In the genomic region with DNA sequence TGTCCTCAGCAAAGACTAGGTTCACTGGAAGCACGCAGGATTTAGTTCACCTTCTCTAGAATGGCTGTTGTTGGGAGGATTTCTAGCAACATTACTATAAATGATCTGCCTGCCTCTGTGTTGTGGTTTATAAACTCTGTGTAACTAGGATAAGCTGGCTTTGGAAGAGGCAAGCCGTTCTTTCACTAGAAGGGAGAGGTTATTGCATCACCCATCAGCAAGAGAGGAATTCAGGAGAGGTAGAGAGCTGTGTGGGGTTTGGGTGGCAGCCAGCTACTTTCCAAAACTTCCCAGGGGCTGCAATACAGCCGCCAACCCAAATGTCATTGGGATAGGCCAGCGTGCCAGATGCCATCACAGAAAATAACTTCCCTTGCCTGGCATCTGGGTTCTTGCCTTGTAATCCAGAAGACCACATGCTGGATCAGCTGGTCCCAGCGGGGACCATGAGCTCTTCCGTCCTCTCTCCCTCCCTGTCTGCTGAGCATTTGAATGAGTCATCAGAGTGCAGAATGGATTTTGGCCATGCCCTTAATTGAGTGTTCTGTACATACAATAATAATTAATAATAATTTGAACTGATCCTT, we compare ENCODE assay signal across 21 cellular contexts.
"Had no signal": no experiment of that assay in that cellular context is flagged by ENCODE, and none has a peak within 500 bp of the region (broad histone marks: within the 10 kb centered on the region; RNA-seq: fewer than 3 reads in every experiment).

No MANE protein-coding gene starts in this region.

- DNase-seq: activated B cell treated with CpG ODN at 0.5 μM for 24 hours; activated CD4-positive, alpha-beta T cell treated with anti-CD3 and anti-CD28 coated beads, Interleukin-2, amount 50 U/mL, for 1 hour; activated CD8-positive, alpha-beta memory T cell treated with anti-CD3 and anti-CD28 coated beads, Interleukin-2, amount 10 ng/mL, durations not matched to agents 7 days and 5 days; activated CD8-positive, alpha-beta T cell treated with anti-CD3 and anti-CD28 coated beads for 36 hours; activated naive CD8-positive, alpha-beta T cell treated with anti-CD3 and anti-CD28 coated beads, Interleukin-2, amount 50 U/mL, for 24 hours; activated T-cell treated with anti-CD3 and anti-CD28 coated beads, Interleukin-2, amount 50 U/mL, for 48 hours; amygdala; central memory CD4-positive, alpha-beta T cell; dermis blood vessel endothelial cell; effector CD4-positive, alpha-beta T cell; foreskin keratinocyte; kidney glomerular epithelial cell; left lung; lower lobe of right lung; mesenchymal stem cell; stimulated activated CD4-positive, alpha-beta T cell treated with anti-CD3 and anti-CD28 coated beads, Interleukin-15, amount 100 ng/mL, for 24 hours; stimulated activated naive CD4-positive, alpha-beta T cell; T-helper 2 cell had no signal

- H3K4me1 ChIP-seq: esophagus muscularis mucosa, foreskin keratinocyte, left lung, lower lobe of right lung, suprapubic skin, tibial nerve had no signal

- H3K9me3 ChIP-seq: esophagus muscularis mucosa, lower lobe of right lung, suprapubic skin, tibial nerve had no signal

- H3K27ac ChIP-seq: esophagus muscularis mucosa, foreskin keratinocyte, left lung, lower lobe of right lung, suprapubic skin, tibial nerve had no signal

- H3K4me3 ChIP-seq: esophagus muscularis mucosa, left lung, lower lobe of right lung, suprapubic skin, tibial nerve had no signal

- H3K36me3 ChIP-seq: esophagus muscularis mucosa, left lung, lower lobe of right lung, suprapubic skin, tibial nerve had no signal

- H3K27me3 ChIP-seq: esophagus muscularis mucosa, foreskin keratinocyte, left lung, suprapubic skin, tibial nerve had no signal
